Comparison of ENCODE assay signal across 8 cellular contexts in genomic region chr9:83304686-83305085, GRCh38.
DNase-seq lines count a peak whose midpoint lies in the region; ATAC-seq and TF ChIP-seq lines count a peak whose summit lies in the region.

No MANE protein-coding gene starts in this region.

- peak; percentile 97 for ATAC-seq in Right ventricle myocardium inferior

- intact Hi-C loops in Right ventricle myocardium inferior (cut with DNase I): no loop called here
- intact Hi-C loops in prostate gland (cut with DNase I): no loop called here

- TF ChIP-seq POLR2A in prostate gland (IDR thresholded peaks at IDR 0.05): no peak

- DNase-seq in DMS153 (lab: John Stamatoyannopoulos, UW) (peak; percentile 43), RPMI7951 (ENCODE audit: low read depth) (peak; percentile 25), Right ventricle myocardium inferior (ENCODE audit: missing footprints) (peak; percentile 86), prostate gland (ENCODE audit: low spot score) (peak; percentile 71), SIG-M5 (lab: John Stamatoyannopoulos, UW) (no peak), DMS53 treated with DMSO at 0.1 percent for 48 hours (lab: John Stamatoyannopoulos, UW; ENCODE audit: unreplicated experiment) (no peak), HUDEP-2 (lab: John Stamatoyannopoulos, UW; ENCODE audit: unreplicated experiment in 76 of 76) (no peak), WERI-Rb-1 (no peak)

- H3K9me3 ChIP-seq in prostate gland (no peaks in the 10 kb centered on the region), WERI-Rb-1 (ENCODE audit: severe bottlenecking) (no peaks in the 10 kb centered on the region)

- H3K36me3 ChIP-seq in prostate gland (no peaks in the 10 kb centered on the region), WERI-Rb-1 (no peaks in the 10 kb centered on the region)

- no peaks in the 10 kb centered on the region for H3K27me3 ChIP-seq in prostate gland (replicated peaks; ENCODE audit: insufficient read depth)
- no peaks in the 10 kb centered on the region for H3K27me3 ChIP-seq in WERI-Rb-1 (ENCODE audit: insufficient read depth, low read depth, severe bottlenecking)

- TF ChIP-seq CTCF in prostate gland (IDR thresholded peaks at IDR 0.05): no peak
- no peak for TF ChIP-seq CTCF in WERI-Rb-1 (IDR thresholded peaks at IDR 0.05; ENCODE audit: low read depth, low read length)

- H3K4me3 ChIP-seq in prostate gland (no peak overlapping the region), WERI-Rb-1 (ENCODE audit: low read depth, low read length) (no peak overlapping the region)

- 19% methylated on average over 8 of the region's 8 CpGs for WGBS in prostate gland

- peaks cover 5% of the 10 kb centered on the region for H3K4me1 ChIP-seq in prostate gland (replicated peaks)

- H3K27ac ChIP-seq in prostate gland (peak overlapping the region in 1 of 2 donors; percentile 36), WERI-Rb-1 (no peak overlapping the region)

Comparison
In these comparisons a context has a peak if more than half of its experiments do, and no peak if none do; other contexts are left out.
1. DNase-seq: peak in DMS153 (single experiment), RPMI7951 (single experiment), Right ventricle myocardium inferior (single experiment) and prostate gland (single experiment); none in SIG-M5 (single experiment), DMS53 treated with DMSO at 0.1 percent for 48 hours (single experiment), HUDEP-2 (0 of 76) and WERI-Rb-1 (single experiment).